11 cellular contexts compared by ENCODE assay signal in genomic region chr17:28928061-28928460, GRCh38. TPM values are rescaled to one million over a fixed set of nuclear protein-coding genes. Genes with fewer than 3 reads are reported as not detected.
DNase-seq lines count a peak whose midpoint lies in the region; TF ChIP-seq lines count a peak whose summit lies in the region.
"Had no signal": no experiment of that assay in that cellular context is flagged by ENCODE, and none has a peak within 500 bp of the region (broad histone marks: within the 10 kb centered on the region; RNA-seq: fewer than 3 reads in every experiment).

No MANE protein-coding gene starts in this region.

- DNase-seq in stimulated activated CD4-positive, alpha-beta T cell treated with anti-CD3 and anti-CD28 coated beads, Interleukin-12 subunit alpha, Interleukin-12 subunit beta, amount 100 ng/mL, for 48 hours (ENCODE audit: low read depth in 2 of 3, low spot score in 1 of 3) = peak in 2 of 3 donors; percentile 10 to 29
- no peak for DNase-seq in stimulated activated CD4-positive, alpha-beta T cell treated with anti-CD3 and anti-CD28 coated beads, Interleukin-12 subunit alpha, Interleukin-12 subunit beta, amount 100 ng/mL, for 4 hours
- DNase-seq in activated CD4-positive, alpha-beta T cell treated with anti-CD3 and anti-CD28 coated beads, Interleukin-2, amount 50 U/mL, for 1 hour = peak; percentile 24
- DNase-seq in epithelial cell of proximal tubule (ENCODE audit: low read depth) = peak; percentile 84
- no peak for DNase-seq in NCI-H146 (lab: John Stamatoyannopoulos, UW)
- DNase-seq in pons (ENCODE audit: low spot score) = no peak
- DNase-seq in HT-29 (ENCODE audit: low spot score) = no peak
- DNase-seq in HuH-7.5 (ENCODE audit: low spot score) = no peak
- DNase-seq: left ventricle myocardium superior, NCI-H1694, right lobe of liver had no signal

- no peak for TF ChIP-seq CTCF in epithelial cell of proximal tubule (conservative IDR thresholded peaks at IDR 0.05; ENCODE audit: low read depth, low read length)

- H3K4me3 ChIP-seq in epithelial cell of proximal tubule (ENCODE audit: low read depth, low read length) = no peak overlapping the region
- H3K4me3 ChIP-seq: right lobe of liver had no signal

RNA-seq across cellular contexts. Expression of gene PHF12, which starts 23.3 kb away (rescaled TPM):
- total RNA-seq in epithelial cell of proximal tubule = 26.3 and 43.5 TPM in 2 replicates
- 32.0 and 34.7 TPM in 2 replicates for total RNA-seq in HT-29 (2014; rRNA removed; shearing (Covaris generic))

RNA-seq across cellular contexts. Expression of gene DHRS13, which starts 25.2 kb away (rescaled TPM):
- 14.0 and 18.0 TPM in 2 replicates for total RNA-seq in epithelial cell of proximal tubule
- 15.2 and 17.6 TPM in 2 replicates for total RNA-seq in HT-29 (2014; rRNA removed; shearing (Covaris generic))

RNA-seq across cellular contexts. Expression of gene FLOT2, which starts 30.5 kb away (rescaled TPM):
- 83.5 and 92.5 TPM in 2 replicates for total RNA-seq in epithelial cell of proximal tubule
- 49.7 and 55.6 TPM in 2 replicates for total RNA-seq in HT-29 (2014; rRNA removed; shearing (Covaris generic))

Comparison
In these comparisons a context has a peak if more than half of its experiments do, and no peak if none do; other contexts are left out.
1. DNase-seq: peak in stimulated activated CD4-positive, alpha-beta T cell treated with anti-CD3 and anti-CD28 coated beads, Interleukin-12 subunit alpha, Interleukin-12 subunit beta, amount 100 ng/mL, for 48 hours (2 of 3), activated CD4-positive, alpha-beta T cell treated with anti-CD3 and anti-CD28 coated beads, Interleukin-2, amount 50 U/mL, for 1 hour (single experiment) and epithelial cell of proximal tubule (single experiment); none in stimulated activated CD4-positive, alpha-beta T cell treated with anti-CD3 and anti-CD28 coated beads, Interleukin-12 subunit alpha, Interleukin-12 subunit beta, amount 100 ng/mL, for 4 hours (single experiment), NCI-H146 (single experiment), pons (single experiment), HT-29 (single experiment) and HuH-7.5 (single experiment).